In the genomic region with DNA sequence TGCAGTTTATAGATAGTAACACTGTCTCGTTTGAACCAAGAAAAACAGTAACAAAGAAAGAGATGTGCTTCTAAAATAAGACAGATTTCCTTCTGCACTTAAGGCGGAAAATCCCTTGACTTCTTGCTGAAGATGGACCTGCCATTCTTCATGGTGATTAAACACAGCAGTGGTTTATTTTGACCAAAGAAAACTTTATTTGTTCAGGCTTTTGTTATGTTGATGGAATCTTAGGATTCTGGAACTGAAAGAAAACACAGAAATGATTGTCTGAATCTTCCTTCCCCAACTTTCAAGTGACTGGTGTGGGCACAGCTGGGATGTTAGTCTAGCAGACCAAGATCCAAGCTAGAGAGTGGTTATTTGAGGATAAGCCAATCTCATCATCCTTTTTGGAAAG, we compare ENCODE assay signal across 14 cellular contexts.
DNase-seq lines count a peak whose midpoint lies in the region; ATAC-seq and TF ChIP-seq lines count a peak whose summit lies in the region.
"Had no signal": no experiment of that assay in that cellular context is flagged by ENCODE, and none has a peak within 500 bp of the region (broad histone marks: within the 10 kb centered on the region; RNA-seq: fewer than 3 reads in every experiment).

No MANE protein-coding gene starts in this region.

- H3K27me3 ChIP-seq in cardiac muscle cell = no peaks in the 10 kb centered on the region
- H3K27me3 ChIP-seq in heart left ventricle = no peaks in the 10 kb centered on the region
- no peaks in the 10 kb centered on the region for H3K27me3 ChIP-seq in neuronal stem cell (ENCODE audit: control insufficient read depth in 3 of 3, insufficient read depth in 3 of 3, low read depth in 1 of 3, low read length in 3 of 3)
- no peaks in the 10 kb centered on the region for H3K27me3 ChIP-seq in vagina
- H3K27me3 ChIP-seq: BLaER1 had no signal

- no peak overlapping the region for H2AK5ac ChIP-seq in neuronal stem cell (ENCODE audit: low read depth, low read length)

- ATAC-seq in heart left ventricle = no peak
- no peak for ATAC-seq in GM18498 (IDR thresholded peaks at IDR 0.05; ENCODE audit: unreplicated experiment)

- H2BK15ac ChIP-seq in neuronal stem cell (ENCODE audit: low read length) = no peak overlapping the region

- H3K9ac ChIP-seq in neuronal stem cell (ENCODE audit: low read depth, low read length, poor library complexity) = no peak overlapping the region
- H3K9ac ChIP-seq: BLaER1 had no signal

- peak overlapping the region; percentile 62 for H2AFZ ChIP-seq in neuronal stem cell (ENCODE audit: low read length)

- TF ChIP-seq POLR2A in heart left ventricle (IDR thresholded peaks at IDR 0.05) = no peak
- no peak for TF ChIP-seq POLR2A in vagina (IDR thresholded peaks at IDR 0.05)

- no peaks in the 10 kb centered on the region for H3K9me3 ChIP-seq in cardiac muscle cell (ENCODE audit: low read depth)
- H3K9me3 ChIP-seq in heart left ventricle = no peaks in the 10 kb centered on the region
- no peaks in the 10 kb centered on the region for H3K9me3 ChIP-seq in neuronal stem cell (replicated peaks in 1 of 2; ENCODE audit: control insufficient read depth in 2 of 2, insufficient read depth in 1 of 2, low read depth in 1 of 2, low read length in 2 of 2)
- no peaks in the 10 kb centered on the region for H3K9me3 ChIP-seq in vagina
- H3K9me3 ChIP-seq: BLaER1, HAP-1 had no signal

- H2BK5ac ChIP-seq in neuronal stem cell (ENCODE audit: low read length) = no peak overlapping the region

- no peak overlapping the region for H2BK120ac ChIP-seq in neuronal stem cell (ENCODE audit: low read depth, low read length)

- H3K27ac Mint-ChIP-seq in chondrocyte (ENCODE audit: unreplicated experiment) = peak overlapping the region; percentile 6
- H3K27ac Mint-ChIP-seq: CD4-positive, CD25-positive, alpha-beta regulatory T cell; HFFc6 had no signal

- H3K79me1 ChIP-seq in neuronal stem cell (ENCODE audit: low read depth, low read length) = no peaks in the 10 kb centered on the region

- H3K4ac ChIP-seq in neuronal stem cell (ENCODE audit: low read length) = no peak overlapping the region

- H3K27ac ChIP-seq in cardiac muscle cell (peak overlapping the region; percentile 63), heart left ventricle (peak overlapping the region in 1 of 12 donors; percentile 9), neuronal stem cell (replicated peaks; ENCODE audit: low read length) (no peak overlapping the region), vagina (no peak overlapping the region)
- H3K27ac ChIP-seq: BLaER1, HL-60 had no signal

- H4K91ac ChIP-seq in neuronal stem cell (ENCODE audit: low read depth, low read length, poor library complexity) = no peak overlapping the region

- no peak overlapping the region for H3K4me3 ChIP-seq in cardiac muscle cell
- H3K4me3 ChIP-seq in heart left ventricle = no peak overlapping the region
- no peak overlapping the region for H3K4me3 ChIP-seq in neuronal stem cell (ENCODE audit: low read length in 2 of 2)
- H3K4me3 ChIP-seq in vagina = no peak overlapping the region
- H3K4me3 ChIP-seq: BLaER1, HAP-1 had no signal

- DNase-seq in cardiac muscle cell (ENCODE audit: low read depth in 1 of 2, low spot score in 1 of 2) (no peak), heart left ventricle (no peak), chondrocyte (ENCODE audit: low spot score) (no peak), neuronal stem cell (ENCODE audit: low spot score) (no peak), vagina (ENCODE audit: extremely low spot score in 2 of 2) (no peak), NCI-H524 treated with DMSO at 0.1 percent for 48 hours (lab: John Stamatoyannopoulos, UW) (no peak)
- DNase-seq: 8988T; AML-193; CD4-positive, CD25-positive, alpha-beta regulatory T cell; HFFc6 had no signal

- no peak overlapping the region for H3K23ac ChIP-seq in neuronal stem cell (ENCODE audit: low read depth, low read length, poor library complexity)

- no peaks in the 10 kb centered on the region for H3K9me3 Mint-ChIP-seq in chondrocyte (ENCODE audit: low read depth)
- H3K9me3 Mint-ChIP-seq: CD4-positive, CD25-positive, alpha-beta regulatory T cell; HFFc6 had no signal

- H2BK12ac ChIP-seq in neuronal stem cell (ENCODE audit: low read length) = no peak overlapping the region

- no peak overlapping the region for H3K14ac ChIP-seq in neuronal stem cell (ENCODE audit: low read length)

- WGBS in heart left ventricle, 4 donors = 28 to 42% (median 31%) methylated on average over 2 of the region's 2 CpGs
- WGBS in neuronal stem cell (ENCODE audit: extremely low coverage in 2 of 2, insufficient read length in 2 of 2, insufficient replicate concordance in 1 of 2), 2 donors = no CpG with 5 or more reads among the region's 2 CpGs

- H4K8ac ChIP-seq in neuronal stem cell (ENCODE audit: low read depth, low read length) = no peak overlapping the region

- peaks cover 33% of the 10 kb centered on the region for H3K4me1 Mint-ChIP-seq in chondrocyte (ENCODE audit: low read depth)
- H3K4me1 Mint-ChIP-seq: CD4-positive, CD25-positive, alpha-beta regulatory T cell had no signal

- H3K4me2 ChIP-seq in neuronal stem cell (ENCODE audit: insufficient read depth, low read length, poor library complexity, severe bottlenecking) = no peak overlapping the region
- H3K4me2 ChIP-seq: BLaER1 had no signal

- H3K18ac ChIP-seq in neuronal stem cell (ENCODE audit: low read length) = no peak overlapping the region

- TF ChIP-seq CTCF in cardiac muscle cell (IDR thresholded peaks at IDR 0.05; ENCODE audit: low read depth, low read length) (no peak), heart left ventricle (IDR thresholded peaks at IDR 0.05) (no peak), chondrocyte (IDR thresholded peaks at IDR 0.05) (no peak), vagina (IDR thresholded peaks at IDR 0.05) (no peak)

- no peaks in the 10 kb centered on the region for H3K36me3 Mint-ChIP-seq in chondrocyte (ENCODE audit: low read depth)
- H3K36me3 Mint-ChIP-seq: CD4-positive, CD25-positive, alpha-beta regulatory T cell had no signal

- no peak overlapping the region for H3K4me3 Mint-ChIP-seq in chondrocyte (ENCODE audit: unreplicated experiment)
- H3K4me3 Mint-ChIP-seq: CD4-positive, CD25-positive, alpha-beta regulatory T cell; HFFc6 had no signal

- H3K27me3 Mint-ChIP-seq in chondrocyte (ENCODE audit: low read depth) = no peaks in the 10 kb centered on the region
- H3K27me3 Mint-ChIP-seq: CD4-positive, CD25-positive, alpha-beta regulatory T cell had no signal

- intact Hi-C loops in heart left ventricle (cut with DNase I) (no loop called here), vagina (cut with DNase I) (no loop called here)

- H3K36me3 ChIP-seq in cardiac muscle cell (no peaks in the 10 kb centered on the region), heart left ventricle (no peaks in the 10 kb centered on the region), neuronal stem cell (replicated peaks in 1 of 2; ENCODE audit: control insufficient read depth in 2 of 2, insufficient read depth in 2 of 2, low read length in 2 of 2) (no peaks in the 10 kb centered on the region), vagina (no peaks in the 10 kb centered on the region)
- H3K36me3 ChIP-seq: BLaER1, HAP-1 had no signal

- peaks cover 21% of the 10 kb centered on the region for H3K4me1 ChIP-seq in cardiac muscle cell (ENCODE audit: low read depth)
- H3K4me1 ChIP-seq in heart left ventricle = peaks cover 0 to 18% (median 3%) of the 10 kb centered on the region in 12 donors
- peaks cover 2 to 4% of the 10 kb centered on the region in 2 donors for H3K4me1 ChIP-seq in neuronal stem cell (ENCODE audit: control insufficient read depth in 2 of 2, insufficient read depth in 1 of 2, low read depth in 1 of 2, low read length in 2 of 2)
- H3K4me1 ChIP-seq in vagina = no peaks in the 10 kb centered on the region
